In genomic region chr1:101200513-101200912, GRCh38 we compare ENCODE assay signal across 9 cellular contexts. TPM values are rescaled to one million over a fixed set of nuclear protein-coding genes. Genes with fewer than 3 reads are reported as not detected.
DNase-seq lines count a peak whose midpoint lies in the region; ATAC-seq and TF ChIP-seq lines count a peak whose summit lies in the region.
"Had no signal": no experiment of that assay in that cellular context is flagged by ENCODE, and none has a peak within 500 bp of the region (broad histone marks: within the 10 kb centered on the region; RNA-seq: fewer than 3 reads in every experiment).

No MANE protein-coding gene starts in this region.

- peaks cover 31% of the 10 kb centered on the region for H3K4me1 Mint-ChIP-seq in mesothelial cell of epicardium

- intact Hi-C loops in sigmoid colon (cut with DNase I), result no loop called here

- no peak for ATAC-seq in GM18520 (IDR thresholded peaks at IDR 0.05; ENCODE audit: unreplicated experiment)

- no peak for TF ChIP-seq CTCF in choroid plexus epithelial cell (conservative IDR thresholded peaks at IDR 0.05; ENCODE audit: low read depth, low read length)
- TF ChIP-seq CTCF in mesothelial cell of epicardium (IDR thresholded peaks at IDR 0.05; ENCODE audit: unreplicated experiment), result no peak
- no peak for TF ChIP-seq CTCF in sigmoid colon (IDR thresholded peaks at IDR 0.05)

- DNase-seq in ELR (ENCODE audit: low read depth) (peak; percentile 98), M059J (ENCODE audit: low read depth) (peak; percentile 93), choroid plexus epithelial cell (ENCODE audit: low read depth) (peak; percentile 93), mesothelial cell of epicardium (ENCODE audit: low spot score in 2 of 2, unreplicated experiment in 2 of 2) (no peak), sigmoid colon (no peak)
- DNase-seq in stimulated activated CD4-positive, alpha-beta T cell treated with anti-CD3 and anti-CD28 coated beads, Interleukin-1b, Interleukin-23, amount 100 ng/mL, for 48 hours, result no peak
- DNase-seq: NCI-H1048, occipital lobe had no signal

- H3K27ac ChIP-seq in sigmoid colon, result no peak overlapping the region

- H3K4me3 Mint-ChIP-seq in mesothelial cell of epicardium, result no peak overlapping the region

- no peaks in the 10 kb centered on the region for H3K4me1 ChIP-seq in sigmoid colon

- peak overlapping the region; percentile 31 for H3K27ac Mint-ChIP-seq in mesothelial cell of epicardium

- H3K4me3 ChIP-seq in choroid plexus epithelial cell (ENCODE audit: low read depth, low read length) (no peak overlapping the region), sigmoid colon (no peak overlapping the region)

- H3K27me3 Mint-ChIP-seq in mesothelial cell of epicardium (ENCODE audit: low read depth), result no peaks in the 10 kb centered on the region

- peaks cover 3% of the 10 kb centered on the region for H3K9me3 Mint-ChIP-seq in mesothelial cell of epicardium

- whole genome bisulfite sequencing in sigmoid colon, 2 donors, result 85 to 92% methylated on average over 2 of the region's 2 CpGs

- H3K36me3 ChIP-seq in sigmoid colon, result no peaks in the 10 kb centered on the region

- no peaks in the 10 kb centered on the region for H3K36me3 Mint-ChIP-seq in mesothelial cell of epicardium

- TF ChIP-seq EP300 in sigmoid colon (IDR thresholded peaks at IDR 0.05), result no peak

- no peaks in the 10 kb centered on the region for H3K27me3 ChIP-seq in sigmoid colon

- TF ChIP-seq POLR2A in sigmoid colon (IDR thresholded peaks at IDR 0.05), result no peak

- no peaks in the 10 kb centered on the region for H3K9me3 ChIP-seq in sigmoid colon

RNA-seq across cellular contexts. Expression of gene S1PR1, which starts 36.3 kb away (rescaled TPM):
- 6.8 and 6.9 TPM in 2 replicates for total RNA-seq in M059J (2014; rRNA removed; shearing (Covaris generic))
- total RNA-seq in mesothelial cell of epicardium (21.5 to 25.5 TPM (median 23.5 TPM) in 3 replicates), sigmoid colon (10 to 100 TPM; 16.4 to 25.5 (median 22.3) TPM)
- 10 to 100 TPM in 1 of 3 donors, 1 to 10 TPM in 2; 1.2 to 29.3 (median 4.2) TPM for polyA plus RNA-seq in sigmoid colon

Comparison
In these comparisons a context has a peak if more than half of its experiments do, and no peak if none do; other contexts are left out.
1. DNase-seq: peak in ELR (single experiment), M059J (single experiment) and choroid plexus epithelial cell (single experiment); none in mesothelial cell of epicardium (0 of 2), stimulated activated CD4-positive, alpha-beta T cell treated with anti-CD3 and anti-CD28 coated beads, Interleukin-1b, Interleukin-23, amount 100 ng/mL, for 48 hours (single experiment) and sigmoid colon (single experiment).